In the genomic region with DNA sequence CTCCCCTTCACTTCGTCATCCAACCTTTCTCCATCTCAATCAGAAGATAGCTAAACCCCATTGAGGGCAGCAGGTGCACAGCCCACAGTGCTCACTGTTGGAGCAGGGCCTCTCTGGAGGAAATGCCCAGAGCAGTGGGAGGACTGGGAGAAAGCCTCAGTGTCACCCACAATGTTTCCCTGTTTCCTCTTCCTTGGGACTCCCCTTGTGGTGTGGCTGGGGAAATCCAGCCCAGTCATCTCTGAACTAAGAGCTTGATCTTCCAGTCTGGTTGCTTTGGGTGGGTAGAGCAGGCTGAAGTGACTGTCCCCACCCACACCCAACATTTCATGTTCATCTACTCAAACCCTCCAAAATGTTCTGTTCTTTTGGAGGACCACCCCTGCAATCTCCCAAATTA, we compare ENCODE assay signal across 1 cellular context.
TF ChIP-seq lines count a peak whose summit lies in the region.

No MANE protein-coding gene starts in this region.

TF ChIP-seq in HepG2, 621 proteins besides CTCF, POLR2A, EP300 and RAD21 (continued from another document):
- TF ChIP-seq SRSF4 (IDR thresholded peaks at IDR 0.05; ENCODE audit: low read depth, low read length, poor library complexity, severe bottlenecking) (no peak), MED8 (CRISPR knock-in tag; IDR thresholded peaks at IDR 0.05; ENCODE audit: insufficient replicate concordance) (no peak), ZNF598 (CRISPR knock-in tag; IDR thresholded peaks at IDR 0.05; ENCODE audit: borderline replicate concordance) (no peak), CBFB (CRISPR knock-in tag; IDR thresholded peaks at IDR 0.05) (no peak)
- TF ChIP-seq, protein P1, sequence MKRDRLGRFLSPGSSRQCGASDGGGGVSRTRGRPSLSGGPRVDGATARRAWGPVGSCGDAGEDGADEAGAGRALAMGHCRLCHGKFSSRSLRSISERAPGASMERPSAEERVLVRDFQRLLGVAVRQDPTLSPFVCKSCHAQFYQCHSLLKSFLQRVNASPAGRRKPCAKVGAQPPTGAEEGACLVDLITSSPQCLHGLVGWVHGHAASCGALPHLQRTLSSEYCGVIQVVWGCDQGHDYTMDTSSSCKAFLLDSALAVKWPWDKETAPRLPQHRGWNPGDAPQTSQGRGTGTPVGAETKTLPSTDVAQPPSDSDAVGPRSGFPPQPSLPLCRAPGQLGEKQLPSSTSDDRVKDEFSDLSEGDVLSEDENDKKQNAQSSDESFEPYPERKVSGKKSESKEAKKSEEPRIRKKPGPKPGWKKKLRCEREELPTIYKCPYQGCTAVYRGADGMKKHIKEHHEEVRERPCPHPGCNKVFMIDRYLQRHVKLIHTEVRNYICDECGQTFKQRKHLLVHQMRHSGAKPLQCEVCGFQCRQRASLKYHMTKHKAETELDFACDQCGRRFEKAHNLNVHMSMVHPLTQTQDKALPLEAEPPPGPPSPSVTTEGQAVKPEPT (CRISPR knock-in tag; IDR thresholded peaks at IDR 0.05; ENCODE audit: low read depth): no peak
